ENCODE assay signal across 8 cellular contexts in genomic region chr7:140390466-140391190, GRCh38.
DNase-seq lines count a peak whose midpoint lies in the region; ATAC-seq, FAIRE-seq and TF ChIP-seq lines count a peak whose summit lies in the region.

No MANE protein-coding gene starts in this region.

- DNase-seq in CD1c-positive myeloid dendritic cell (ENCODE audit: extremely low spot score) (peak; percentile 78), HK-2 (ENCODE audit: unreplicated experiment) (peak; percentile 56), fibroblast of gingiva (ENCODE audit: low read depth) (peak; percentile 34), iPS-NIHi7 (ENCODE audit: extremely low spot score) (no peak), HuH-7.5 (ENCODE audit: low spot score) (no peak), D721Med (ENCODE audit: insufficient read length, low spot score) (no peak)
- no peak for DNase-seq in activated naive CD4-positive, alpha-beta T cell treated with anti-CD3 and anti-CD28 coated beads, Interleukin-2, amount 50 U/mL, for 16 hours

- TF ChIP-seq CTCF in D721Med (IDR thresholded peaks at IDR 0.05; ENCODE audit: insufficient read depth, missing control alignments) = no peak

- no peak for FAIRE-seq in D721Med (lab: Jason Lieb, UNC)

- peak; percentile 64 for ATAC-seq in GM19452 (IDR thresholded peaks at IDR 0.05; ENCODE audit: unreplicated experiment)

Comparison
In these comparisons a context has a peak if more than half of its experiments do, and no peak if none do; other contexts are left out.
1. DNase-seq: peak in CD1c-positive myeloid dendritic cell (single experiment), HK-2 (single experiment) and fibroblast of gingiva (single experiment); none in iPS-NIHi7 (single experiment), HuH-7.5 (single experiment), activated naive CD4-positive, alpha-beta T cell treated with anti-CD3 and anti-CD28 coated beads, Interleukin-2, amount 50 U/mL, for 16 hours (single experiment) and D721Med (single experiment).